1 cellular context compared by ENCODE assay signal in the genomic region with DNA sequence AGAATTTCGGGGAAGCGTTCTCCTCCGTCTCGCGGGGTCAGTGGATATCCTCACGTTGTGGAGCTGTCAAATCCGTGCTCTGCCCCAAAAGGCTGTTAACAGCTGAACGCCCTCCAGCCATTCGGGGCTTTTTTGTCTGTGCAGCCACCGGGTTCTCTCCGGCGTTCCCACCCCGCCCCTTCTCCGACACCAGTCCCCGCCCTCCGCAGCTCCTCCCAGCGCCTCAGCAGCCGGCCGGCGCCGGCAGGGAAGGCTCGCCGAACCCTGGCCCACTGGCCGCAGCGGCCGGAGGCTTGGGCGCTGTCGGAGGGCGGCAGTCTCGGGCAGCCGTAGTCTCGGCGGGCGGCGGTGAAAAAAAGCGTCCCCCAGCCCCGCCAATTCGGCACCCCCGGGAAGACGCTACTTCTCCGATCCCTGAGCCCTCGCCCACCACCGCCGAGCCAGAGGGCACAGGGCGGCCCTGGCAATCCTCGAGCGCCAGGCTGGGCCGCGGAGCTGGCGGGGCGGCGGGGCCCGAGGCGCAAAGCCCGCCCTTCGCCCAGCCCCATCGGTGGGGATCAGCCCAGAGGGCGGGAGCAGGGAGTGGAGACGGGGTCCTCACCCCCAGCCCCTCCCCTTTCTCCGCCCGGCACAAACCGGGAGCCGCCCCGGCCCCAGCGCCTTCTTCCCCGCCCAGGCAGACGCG.
TF ChIP-seq lines count a peak whose summit lies in the region.

SESN1 (minus strand) TSS at position 496 of the 685 bp plus-strand sequence. CDS start 773 bp downstream, outside the sequence.

TF ChIP-seq in SK-N-SH treated with all-trans-retinoic acid at 6 μM for 48 hours, 23 proteins besides CTCF, POLR2A, EP300 and RAD21 (continued from another document):
- TF ChIP-seq CSRNP3 (CRISPR knock-in tag; IDR thresholded peaks at IDR 0.05): no peak
- no peak for TF ChIP-seq ZNF70 (CRISPR knock-in tag; IDR thresholded peaks at IDR 0.05)
- TF ChIP-seq CREB5 (CRISPR knock-in tag; IDR thresholded peaks at IDR 0.05; ENCODE audit: low read depth): no peak
- TF ChIP-seq BACH2 (CRISPR knock-in tag; IDR thresholded peaks at IDR 0.05; ENCODE audit: borderline replicate concordance): no peak
- TF ChIP-seq SNAI2 (CRISPR knock-in tag; IDR thresholded peaks at IDR 0.05): no peak
- TF ChIP-seq ZNF8 (CRISPR knock-in tag; IDR thresholded peaks at IDR 0.05): peak; percentile 48; the same call in 1 of the 2 replicates
- TF ChIP-seq ESRRG (CRISPR knock-in tag; IDR thresholded peaks at IDR 0.05): 0 out of 2 replicates have a peak, but pooled peaks have one; percentile 56
TF ChIP-seq in SK-N-SH treated with all-trans-retinoic acid at 6 μM for 48 hours: peak in this region for 6.
